Comparison of ENCODE assay signal across 10 cellular contexts in genomic region chr5:149272781-149273180, GRCh38. TPM values are rescaled to one million over a fixed set of nuclear protein-coding genes. Genes with fewer than 3 reads are reported as not detected.
DNase-seq lines count a peak whose midpoint lies in the region; ATAC-seq, FAIRE-seq and TF ChIP-seq lines count a peak whose summit lies in the region.
"Not testable (repeated sequence)": the region's sequence is repeated elsewhere in the genome, so short reads cannot be mapped to it uniquely, and the experiment has no call there.
"Had no signal": no experiment of that assay in that cellular context is flagged by ENCODE, and none has a peak within 500 bp of the region (broad histone marks: within the 10 kb centered on the region; RNA-seq: fewer than 3 reads in every experiment).

No MANE protein-coding gene starts in this region.

- peaks cover 13% of the 10 kb centered on the region for H3K9me3 Mint-ChIP-seq in chondrocyte (ENCODE audit: low read depth)
- not testable (repeated sequence) for H3K9me3 Mint-ChIP-seq in glutamatergic neuron (ENCODE audit: unreplicated experiment)

- not testable (repeated sequence) for H3K4me1 ChIP-seq in A549; HCT116 (ENCODE audit: control insufficient read depth in 1 of 2, insufficient read depth in 2 of 2, low read length in 2 of 2)
- H3K4me1 ChIP-seq in lower lobe of right lung (peaks cover 24% of the 10 kb centered on the region), parathyroid adenoma (peaks cover 22% of the 10 kb centered on the region), subcutaneous abdominal adipose tissue (ENCODE audit: control insufficient read depth in 5 of 5, insufficient read depth in 5 of 5, low read length in 5 of 5) (peaks cover 0 to 38% (median 32%) of the 10 kb centered on the region in 5 donors)

- not testable (repeated sequence) for TF ChIP-seq EP300 in A549 (IDR thresholded peaks at IDR 0.05)

- FAIRE-seq in A549 (lab: Jason Lieb, UNC): not testable (repeated sequence)

- ATAC-seq in A549, HCT116, lower lobe of right lung: not testable (repeated sequence)

- TF ChIP-seq POLR2A in A549 (IDR thresholded peaks at IDR 0.05; ENCODE audit: low read length); HCT116 (IDR thresholded peaks at IDR 0.05; ENCODE audit: borderline replicate concordance, extremely low read depth, insufficient read depth, insufficient read length): not testable (repeated sequence)

- not testable (repeated sequence) for H3K27ac ChIP-seq in A549; HCT116 (ENCODE audit: low read depth, low read length)
- H3K27ac ChIP-seq in lower lobe of right lung (peak overlapping the region; percentile 76), parathyroid adenoma (peak overlapping the region; percentile 60), subcutaneous abdominal adipose tissue (ENCODE audit: low read depth, low read length) (peak overlapping the region; percentile 74)

- not testable (repeated sequence) for H3K36me3 ChIP-seq in HCT116 (ENCODE audit: control insufficient read depth in 1 of 2, insufficient read depth in 2 of 2, low read length in 2 of 2); lower lobe of right lung; parathyroid adenoma (ENCODE audit: control insufficient read depth, insufficient read depth, low read length); subcutaneous abdominal adipose tissue (ENCODE audit: control insufficient read depth in 5 of 5, insufficient read depth in 5 of 5, low read length in 5 of 5)

- H3K9ac ChIP-seq in HCT116 (ENCODE audit: low read length) (0 out of 2 replicates have a peak overlapping the region, but pooled peaks have one; percentile 61), subcutaneous abdominal adipose tissue (ENCODE audit: low read length in 5 of 5) (peak overlapping the region in 4 of 5 donors; percentile 21 to 64 (median 62))
- not testable (repeated sequence) for H3K9ac ChIP-seq in parathyroid adenoma

- H4K20me1 ChIP-seq in HCT116 (ENCODE audit: insufficient read depth): not testable (repeated sequence)

- RAD21 ChIA-PET in HCT116 (lab: Charles Lee; ENCODE audit: low non-redundant PET in 1 of 2, low total read pairs in 2 of 2, uncharacterized antibody in 2 of 2, unreplicated experiment in 2 of 2): not testable (repeated sequence)

- not testable (repeated sequence) for TF ChIP-seq CTCF in A549 (IDR thresholded peaks at IDR 0.05); HCT116 (IDR thresholded peaks at IDR 0.05 in 2 of 3, conservative IDR thresholded peaks at IDR 0.05 in 1 of 3; ENCODE audit: borderline replicate concordance in 1 of 3, insufficient read depth in 1 of 3, low read depth in 2 of 3, low read length in 2 of 3); WI38 (IDR thresholded peaks at IDR 0.05; ENCODE audit: low read depth, low read length); chondrocyte (IDR thresholded peaks at IDR 0.05); glutamatergic neuron (IDR thresholded peaks at IDR 0.05; ENCODE audit: partially characterized antibody, unreplicated experiment); lower lobe of right lung (IDR thresholded peaks at IDR 0.05); parathyroid adenoma (IDR thresholded peaks at IDR 0.05)

- peaks cover 12% of the 10 kb centered on the region for H3K4me1 Mint-ChIP-seq in chondrocyte (ENCODE audit: low read depth)
- not testable (repeated sequence) for H3K4me1 Mint-ChIP-seq in glutamatergic neuron (ENCODE audit: low read depth, unreplicated experiment)

- not testable (repeated sequence) for H3K79me2 ChIP-seq in HCT116 (ENCODE audit: insufficient read depth, low read length); parathyroid adenoma

- DNase-seq in A549 (ENCODE audit: low read depth in 1 of 2, low spot score in 1 of 2); HCT116 (ENCODE audit: low read depth, low spot score); chondrocyte (ENCODE audit: low spot score); glutamatergic neuron; lower lobe of right lung: not testable (repeated sequence)

- peak overlapping the region; percentile 84 for H3K4me2 ChIP-seq in A549
- H3K4me2 ChIP-seq in HCT116 (ENCODE audit: low read length): peak overlapping the region; percentile 97
- not testable (repeated sequence) for H3K4me2 ChIP-seq in parathyroid adenoma (ENCODE audit: low read length)

- not testable (repeated sequence) for H3K27ac Mint-ChIP-seq in chondrocyte (ENCODE audit: unreplicated experiment); glutamatergic neuron (ENCODE audit: unreplicated experiment)

- CTCF ChIA-PET in A549 (lab: Yijun Ruan, JAX): interaction anchor here (1.1 to 1.5 kb wide), 4 partner anchors 12 to 162 kb away, joined by 3 to 7 read pairs (median 4); no protein-coding TSS in a partner anchor
- CTCF ChIA-PET in HCT116 (lab: Charles Lee): not testable (repeated sequence)

- intact Hi-C loops in HCT116 (cut with micrococcal nuclease); lower lobe of right lung (cut with DNase I): not testable (repeated sequence)

- not testable (repeated sequence) for TF ChIP-seq RAD21 in A549 (conservative IDR thresholded peaks at IDR 0.05 in 1 of 2, IDR thresholded peaks at IDR 0.05 in 1 of 2); HCT116 (IDR thresholded peaks at IDR 0.05; ENCODE audit: low read depth)

- not testable (repeated sequence) for H3K9me3 ChIP-seq in A549; HCT116 (ENCODE audit: control insufficient read depth in 1 of 2, insufficient read depth in 1 of 2, low read depth in 1 of 2, low read length in 2 of 2); lower lobe of right lung; parathyroid adenoma (ENCODE audit: control insufficient read depth, low read length)
- peaks cover 3 to 15% (median 9%) of the 10 kb centered on the region in 5 donors for H3K9me3 ChIP-seq in subcutaneous abdominal adipose tissue (ENCODE audit: control insufficient read depth in 5 of 5, low read length in 5 of 5)

- BruUV-seq in HCT116 (replicated peaks; lab: Mats Ljungman, UMichigan): TSS peak; percentile 41

- H3K4me3 ChIP-seq in A549 (peak overlapping the region; percentile 69; the same call in 2 of the 3 replicates), HCT116 (replicated peaks in 1 of 2; ENCODE audit: low read depth in 1 of 2, low read length in 2 of 2) (peak overlapping the region in 1 of 2 experiments; percentile 64; a peak in 2 of 4 replicates), WI38 (ENCODE audit: low read depth, low read length) (peak overlapping the region; percentile 79), lower lobe of right lung (peak overlapping the region; percentile 69), parathyroid adenoma (ENCODE audit: low read depth, low read length) (peak overlapping the region; percentile 77), subcutaneous abdominal adipose tissue (ENCODE audit: low read depth in 1 of 5, low read length in 5 of 5) (peak overlapping the region; percentile 77 to 86 (median 81))

- H3K9me2 ChIP-seq in HCT116 (ENCODE audit: insufficient read depth): not testable (repeated sequence)

- not testable (repeated sequence) for H3K27me3 Mint-ChIP-seq in chondrocyte (ENCODE audit: low read depth)
- peaks cover 14% of the 10 kb centered on the region for H3K27me3 Mint-ChIP-seq in glutamatergic neuron (ENCODE audit: unreplicated experiment)

- POLR2A ChIA-PET in A549 (lab: Yijun Ruan, JAX): interaction anchor here (0.8 to 1.0 kb wide), 2 partner anchors 12 to 279 kb away, joined by 3 to 4 read pairs; no protein-coding TSS in a partner anchor
- POLR2A ChIA-PET in HCT116 (lab: Charles Lee): not testable (repeated sequence)

- not testable (repeated sequence) for H2AFZ ChIP-seq in HCT116 (ENCODE audit: low read depth, low read length, poor library complexity, severe bottlenecking)
- peak overlapping the region; percentile 84 for H2AFZ ChIP-seq in parathyroid adenoma

- H3K4me3 Mint-ChIP-seq in chondrocyte (ENCODE audit: unreplicated experiment) (peak overlapping the region; percentile 90), glutamatergic neuron (ENCODE audit: unreplicated experiment) (peak overlapping the region; percentile 93)

- H3K27me3 ChIP-seq in HCT116 (ENCODE audit: insufficient read depth, low read length); lower lobe of right lung (ENCODE audit: low read depth); parathyroid adenoma (ENCODE audit: control insufficient read depth, insufficient read depth, low read length); subcutaneous abdominal adipose tissue (ENCODE audit: control insufficient read depth in 5 of 5, insufficient read depth in 4 of 5, low read length in 5 of 5): not testable (repeated sequence)

- whole genome bisulfite sequencing in A549 (ENCODE audit: missing lambda C conversion rate): 92% methylated on average over 16 of the region's 16 CpGs

- not testable (repeated sequence) for H3K36me3 Mint-ChIP-seq in chondrocyte (ENCODE audit: low read depth); glutamatergic neuron (ENCODE audit: unreplicated experiment)

RNA-seq across cellular contexts. Expression of gene AFAP1L1, which starts 1.1 kb away (rescaled TPM):
- polyA plus RNA-seq in A549 (2011; rRNA removed) (1.5 and 2.4 TPM in 2 replicates), A549 (2017; fragmentation: RNase III; extraction: RNeasy Plus Mini Kit Qiagen cat#74134 plus additional on column Dnase treatment) (3.3 to 3.5 TPM (median 3.4 TPM) in 3 replicates)
- polyA plus RNA-seq in A549 (2012; cell fraction: cytosol; rRNA removed): 1.4 and 1.8 TPM in 2 replicates
- polyA plus RNA-seq in A549 (2012; cell fraction: nucleus; rRNA removed): 1.1 and 1.6 TPM in 2 replicates
- 2.1 and 3.1 TPM in 2 replicates for polyA minus RNA-seq in A549 (2011; rRNA and poly(A)+ RNA removed)
- total RNA-seq in HCT116 (2021; ENCODE audit: unreplicated experiment) (4.3 TPM), chondrocyte (1.5 to 9.8 TPM (median 8.3 TPM) in 3 replicates), glutamatergic neuron (ENCODE audit: unreplicated experiment) (0.25 TPM), lower lobe of right lung (26.6 TPM)
- polyA plus RNA-seq in HCT116 (2012): 4.4 and 5.5 TPM in 2 replicates
- total RNA-seq: activated CD8-positive, alpha-beta memory T cell treated with anti-CD3 and anti-CD28 coated beads, Interleukin-2, amount 10 ng/mL, durations not matched to agents 7 days and 5 days had no signal
- polyA plus RNA-seq: CD14-positive monocyte had no signal
